Comparison of ENCODE assay signal across 18 cellular contexts in genomic region chr12:58931518-58931917, GRCh38. TPM values are rescaled to one million over a fixed set of nuclear protein-coding genes. Genes with fewer than 3 reads are reported as not detected.
DNase-seq lines count a peak whose midpoint lies in the region; ATAC-seq and TF ChIP-seq lines count a peak whose summit lies in the region.
"Had no signal": no experiment of that assay in that cellular context is flagged by ENCODE, and none has a peak within 500 bp of the region (broad histone marks: within the 10 kb centered on the region; RNA-seq: fewer than 3 reads in every experiment).

No MANE protein-coding gene starts in this region.

- H4K20me1 ChIP-seq in KMS-11 (ENCODE audit: insufficient read depth) = no peaks in the 10 kb centered on the region
- H4K20me1 ChIP-seq: BLaER1 had no signal

- no peaks in the 10 kb centered on the region for H3K9me3 ChIP-seq in parathyroid adenoma (ENCODE audit: control insufficient read depth, low read length)
- H3K9me3 ChIP-seq: BLaER1 had no signal

- DNase-seq in DMS53 (lab: John Stamatoyannopoulos, UW) = peak; percentile 24
- DNase-seq in DMS53 treated with DMSO at 0.1 percent for 48 hours (lab: John Stamatoyannopoulos, UW; ENCODE audit: unreplicated experiment) = no peak
- DNase-seq in brain microvascular endothelial cell = no peak
- no peak for DNase-seq in left lobe of liver (ENCODE audit: low spot score)
- no peak for DNase-seq in SHP77 (lab: John Stamatoyannopoulos, UW)
- DNase-seq in SK-N-DZ (ENCODE audit: low spot score) = no peak
- DNase-seq: 8988T; activated CD4-positive, alpha-beta memory T cell treated with anti-CD3 and anti-CD28 coated beads for 36 hours; activated naive CD4-positive, alpha-beta T cell; anterior cingulate cortex; foreskin melanocyte; NCI-H1694; NCI-H446; nephron progenitor cell; WERI-Rb-1 had no signal

- no peak for ATAC-seq in left lobe of liver

- TF ChIP-seq CTCF in KMS-11 (conservative IDR thresholded peaks at IDR 0.05; ENCODE audit: low read depth, low read length) (peak; percentile 39), brain microvascular endothelial cell (IDR thresholded peaks at IDR 0.05; ENCODE audit: low read depth, low read length, missing control alignments) (peak; percentile 20), parathyroid adenoma (IDR thresholded peaks at IDR 0.05) (peak; percentile 59)

- H3K4me1 ChIP-seq in KMS-11 (ENCODE audit: low read depth, poor library complexity, severe bottlenecking) = no peaks in the 10 kb centered on the region
- H3K4me1 ChIP-seq in parathyroid adenoma = no peaks in the 10 kb centered on the region

- H3K27me3 ChIP-seq in KMS-11 (ENCODE audit: insufficient read depth, low read depth) (no peaks in the 10 kb centered on the region), brain microvascular endothelial cell (replicated peaks) (no peaks in the 10 kb centered on the region), parathyroid adenoma (ENCODE audit: control insufficient read depth, insufficient read depth, low read length) (no peaks in the 10 kb centered on the region)
- H3K27me3 ChIP-seq: BLaER1 had no signal

- in situ Hi-C loops in brain microvascular endothelial cell (cut with HindIII; ENCODE audit: low pct_ligation_motif_present, low sequenced_read_pairs) = no loop called here

- no peak overlapping the region for H3K27ac ChIP-seq in KMS-11
- no peak overlapping the region for H3K27ac ChIP-seq in brain microvascular endothelial cell
- H3K27ac ChIP-seq in parathyroid adenoma = no peak overlapping the region
- H3K27ac ChIP-seq: BLaER1, WERI-Rb-1 had no signal

- H3K4me3 ChIP-seq in KMS-11 (IDR thresholded peaks at IDR 0.05; ENCODE audit: insufficient read depth, low read depth, low read length) (no peak overlapping the region), brain microvascular endothelial cell (ENCODE audit: low read depth, low read length) (no peak overlapping the region), parathyroid adenoma (ENCODE audit: low read depth, low read length) (no peak overlapping the region)
- H3K4me3 ChIP-seq: BLaER1 had no signal

- H2AFZ ChIP-seq in KMS-11 (ENCODE audit: low read depth) (no peak overlapping the region), parathyroid adenoma (no peak overlapping the region)

- H3K9ac ChIP-seq in KMS-11 = no peak overlapping the region
- no peak overlapping the region for H3K9ac ChIP-seq in parathyroid adenoma
- H3K9ac ChIP-seq: BLaER1 had no signal

- H3K36me3 ChIP-seq in KMS-11 (ENCODE audit: insufficient read depth) (no peaks in the 10 kb centered on the region), brain microvascular endothelial cell (replicated peaks) (no peaks in the 10 kb centered on the region), parathyroid adenoma (ENCODE audit: control insufficient read depth, insufficient read depth, low read length) (no peaks in the 10 kb centered on the region)
- H3K36me3 ChIP-seq: BLaER1, WERI-Rb-1 had no signal

- no peaks in the 10 kb centered on the region for H3K79me2 ChIP-seq in KMS-11 (ENCODE audit: insufficient read depth, low read depth)
- H3K79me2 ChIP-seq in parathyroid adenoma = no peaks in the 10 kb centered on the region

- H3K4me2 ChIP-seq in KMS-11 (no peak overlapping the region), parathyroid adenoma (ENCODE audit: low read length) (no peak overlapping the region)
- H3K4me2 ChIP-seq: BLaER1 had no signal

RNA-seq across cellular contexts. Expression of gene LRIG3, which starts 11.2 kb away (rescaled TPM):
- 10.8 TPM for total RNA-seq in left lobe of liver
- 7.2 and 10.4 TPM in 2 replicates for polyA plus RNA-seq in SK-N-DZ (2014; cell fraction: cytosol; rRNA removed)
- 19.5 and 21.1 TPM in 2 replicates for polyA plus RNA-seq in SK-N-DZ (2014; cell fraction: nucleus; rRNA removed)
